In the genomic region with DNA sequence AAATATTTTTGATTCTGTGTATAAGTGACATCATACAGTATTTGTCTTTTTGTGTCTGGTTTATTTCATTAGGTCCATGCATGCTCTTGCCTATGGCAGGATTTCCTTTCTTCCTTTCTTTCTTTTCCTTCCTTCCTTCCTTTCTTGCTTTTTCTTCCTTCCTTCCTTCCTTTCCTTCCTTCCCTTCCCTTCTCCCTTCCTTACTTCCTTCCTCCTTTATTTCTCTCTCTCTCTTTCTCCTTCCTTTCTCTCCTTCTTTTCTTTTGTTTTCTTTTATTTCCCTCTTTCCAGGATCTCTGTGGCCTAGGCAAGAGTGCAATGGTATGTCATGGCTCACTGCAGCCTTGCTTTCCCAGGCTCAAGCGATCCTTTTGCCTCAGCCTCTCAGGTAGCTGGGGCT, we compare ENCODE assay signal across 21 cellular contexts. TPM values are rescaled to one million over a fixed set of nuclear protein-coding genes. Genes with fewer than 3 reads are reported as not detected.
DNase-seq lines count a peak whose midpoint lies in the region; ATAC-seq, FAIRE-seq and TF ChIP-seq lines count a peak whose summit lies in the region.
"Had no signal": no experiment of that assay in that cellular context is flagged by ENCODE, and none has a peak within 500 bp of the region (broad histone marks: within the 10 kb centered on the region; RNA-seq: fewer than 3 reads in every experiment).

No MANE protein-coding gene starts in this region.

- ATAC-seq in GM23338 (no peak), K562 (no peak), gastroesophageal sphincter (no peak)
- ATAC-seq: HCT116 had no signal

- TF ChIP-seq POLR2A in K562 (conservative IDR thresholded peaks at IDR 0.05) (no peak), gastroesophageal sphincter (IDR thresholded peaks at IDR 0.05) (no peak)

- no peak overlapping the region for H3K4me3 ChIP-seq in GM23338
- no peak overlapping the region for H3K4me3 ChIP-seq in HUES48 (ENCODE audit: low read depth, low read length)
- no peak overlapping the region for H3K4me3 ChIP-seq in K562
- H3K4me3 ChIP-seq in iPS-20b (ENCODE audit: low read length) = no peak overlapping the region
- no peak overlapping the region for H3K4me3 ChIP-seq in gastroesophageal sphincter
- H3K4me3 ChIP-seq: BLaER1 had no signal

- no peaks in the 10 kb centered on the region for H3K9me2 ChIP-seq in GM23338 (ENCODE audit: insufficient read depth)

- no TSS peak for BruUV-seq in K562 (replicated peaks; lab: Mats Ljungman, UMichigan)

- no peaks in the 10 kb centered on the region for H3K79me2 ChIP-seq in GM23338 (replicated peaks; ENCODE audit: insufficient read depth)
- no peaks in the 10 kb centered on the region for H3K79me2 ChIP-seq in K562 (ENCODE audit: control insufficient read depth, insufficient read depth, low read length)

- peaks cover 9% of the 10 kb centered on the region for H3K4me1 Mint-ChIP-seq in GM23338

- no peaks in the 10 kb centered on the region for H3K27me3 Mint-ChIP-seq in GM23338 (ENCODE audit: insufficient read depth, low read depth, poor library complexity)

- H4K20me1 ChIP-seq in GM23338 (replicated peaks; ENCODE audit: insufficient read depth) (no peaks in the 10 kb centered on the region), K562 (replicated peaks; ENCODE audit: control insufficient read depth, insufficient read depth, low read length) (no peaks in the 10 kb centered on the region)
- H4K20me1 ChIP-seq: BLaER1 had no signal

- H3K36me3 Mint-ChIP-seq in GM23338 (ENCODE audit: low read depth) = no peaks in the 10 kb centered on the region
- H3K36me3 Mint-ChIP-seq: CD14-positive monocyte; CD4-positive, alpha-beta memory T cell; IgD-negative memory B cell had no signal

- TF ChIP-seq CTCF in GM23338 (conservative IDR thresholded peaks at IDR 0.05; ENCODE audit: low read depth in 2 of 2) = no peak
- no peak for TF ChIP-seq CTCF in K562 (IDR thresholded peaks at IDR 0.05 in 2 of 3, conservative IDR thresholded peaks at IDR 0.05 in 1 of 3; ENCODE audit: insufficient read depth in 2 of 3, low read depth in 1 of 3, low read length in 3 of 3)
- no peak for TF ChIP-seq CTCF in gastroesophageal sphincter (IDR thresholded peaks at IDR 0.05)

- H3K9ac ChIP-seq in HUES48 (ENCODE audit: low read depth, low read length) (no peak overlapping the region; the same call in 1 of the 2 replicates), K562 (ENCODE audit: insufficient read depth in 1 of 2, low read depth in 2 of 2, low read length in 2 of 2) (no peak overlapping the region), iPS-20b (ENCODE audit: low read depth, low read length) (peak overlapping the region; percentile 70; the same call in 1 of the 2 replicates)
- H3K9ac ChIP-seq: BLaER1 had no signal

- H3K4me3 Mint-ChIP-seq in GM23338 = no peak overlapping the region
- H3K4me3 Mint-ChIP-seq: CD14-positive monocyte, IgD-negative memory B cell had no signal

- H3K27me3 ChIP-seq in GM23338 (ENCODE audit: insufficient read depth) (no peaks in the 10 kb centered on the region), HUES48 (ENCODE audit: control insufficient read depth, insufficient read depth, low read length) (no peaks in the 10 kb centered on the region), K562 (ENCODE audit: control insufficient read depth in 2 of 2, insufficient read depth in 2 of 2, low read length in 2 of 2) (peaks cover 22 to 23% of the 10 kb centered on the region in 2 experiments; a peak in 4 of 5 replicates), iPS-20b (ENCODE audit: insufficient read depth, low read length) (no peaks in the 10 kb centered on the region), gastroesophageal sphincter (no peaks in the 10 kb centered on the region)
- H3K27me3 ChIP-seq: BLaER1 had no signal

- TF ChIP-seq EP300 in K562 (IDR thresholded peaks at IDR 0.05; ENCODE audit: low read length) (no peak), gastroesophageal sphincter (IDR thresholded peaks at IDR 0.05) (no peak)

- POLR2A ChIA-PET in K562 (lab: Yijun Ruan, JAX) = interaction anchor here (0.7 to 4.5 kb wide), 6 partner anchors 11 to 42 kb away, joined by 3 to 24 read pairs (median 5); a partner anchor contains a TSS

- no peak overlapping the region for H3K27ac Mint-ChIP-seq in GM23338
- H3K27ac Mint-ChIP-seq: CD4-positive, alpha-beta memory T cell had no signal

- H3F3A ChIP-seq in GM23338 (replicated peaks; ENCODE audit: low read depth) = no peaks in the 10 kb centered on the region

- in situ Hi-C loops in K562 (cut with MboI) = no loop called here

- no peak for FAIRE-seq in K562 (lab: Jason Lieb, UNC)
- FAIRE-seq in RCC 7860 (lab: Jason Lieb, UNC) = no peak
- FAIRE-seq: GM12892, GM18507, H54 had no signal

- no peak for DNase-seq in GM23338 (ENCODE audit: low spot score)
- DNase-seq in K562 (ENCODE audit: extremely low read depth in 1 of 4, low spot score in 3 of 4) = no peak
- no peak for DNase-seq in activated CD4-positive, CD25-positive, alpha-beta regulatory T cell (lab: John Stamatoyannopoulos, UW)
- DNase-seq in cerebellum (ENCODE audit: low spot score) = no peak
- DNase-seq in RCC 7860 (ENCODE audit: low spot score) = no peak
- DNase-seq: 8988T; CD4-positive, alpha-beta memory T cell; DMS153; DMS79; GDM1; KG1 had no signal

- intact Hi-C loops in K562 (cut with micrococcal nuclease) = no loop called here

- CTCF ChIA-PET in K562 (lab: Yijun Ruan, JAX; ENCODE audit: low intra/inter-chr PET ratio) = no interaction called here

- H3K9me3 Mint-ChIP-seq in GM23338 = no peaks in the 10 kb centered on the region
- H3K9me3 Mint-ChIP-seq: IgD-negative memory B cell had no signal

- H2AFZ ChIP-seq in GM23338 (peak overlapping the region; percentile 38; the same call in 1 of the 2 replicates), K562 (ENCODE audit: low read depth, low read length) (no peak overlapping the region)

- no peak overlapping the region for H3K4me2 ChIP-seq in GM23338
- no peak overlapping the region for H3K4me2 ChIP-seq in K562 (ENCODE audit: insufficient read depth, low read length)
- H3K4me2 ChIP-seq: BLaER1 had no signal

- no peak for TF ChIP-seq RAD21 in K562 (CRISPR knock-in tag; conservative IDR thresholded peaks at IDR 0.05 in 1 of 2, IDR thresholded peaks at IDR 0.05 in 1 of 2)

- no peaks in the 10 kb centered on the region for H3K9me1 ChIP-seq in K562 (ENCODE audit: control insufficient read depth, insufficient read depth, low read length)

- no peak overlapping the region for H3K27ac ChIP-seq in GM23338 (ENCODE audit: low read depth)
- H3K27ac ChIP-seq in HUES48 (ENCODE audit: low read depth, low read length) = peak overlapping the region; percentile 85
- no peak overlapping the region for H3K27ac ChIP-seq in K562 (ENCODE audit: extremely low read depth, low read depth, low read length)
- no peak overlapping the region for H3K27ac ChIP-seq in iPS-20b (ENCODE audit: low read length)
- H3K27ac ChIP-seq in gastroesophageal sphincter = no peak overlapping the region
- H3K27ac ChIP-seq: BLaER1 had no signal

- H3K36me3 ChIP-seq in GM23338 (ENCODE audit: insufficient read depth) (no peaks in the 10 kb centered on the region), HUES48 (ENCODE audit: control insufficient read depth, insufficient read depth, low read length) (no peaks in the 10 kb centered on the region), K562 (ENCODE audit: control insufficient read depth, insufficient read depth, low read length) (no peaks in the 10 kb centered on the region), iPS-20b (ENCODE audit: insufficient read depth, low read depth, low read length) (no peaks in the 10 kb centered on the region), gastroesophageal sphincter (no peaks in the 10 kb centered on the region)
- H3K36me3 ChIP-seq: BLaER1 had no signal

- WGBS in K562 (ENCODE audit: insufficient coverage, low coverage, missing lambda C conversion rate) = 0% methylated on average over 1 of the region's 1 CpG
- WGBS in gastroesophageal sphincter (ENCODE audit: low coverage in 1 of 2), 2 donors = 67 to 83% methylated on average over 1 of the region's 1 CpG

- H3K4me1 ChIP-seq in GM23338 (ENCODE audit: insufficient read depth) = peaks cover 11% of the 10 kb centered on the region; the same call in 1 of the 2 replicates
- peaks cover 4% of the 10 kb centered on the region; the same call in 1 of the 2 replicates for H3K4me1 ChIP-seq in HUES48 (ENCODE audit: control insufficient read depth, insufficient read depth, low read length)
- H3K4me1 ChIP-seq in K562 (replicated peaks in 1 of 2; ENCODE audit: control insufficient read depth in 2 of 2, insufficient read depth in 2 of 2, low read length in 2 of 2) = peaks cover 0 to 12% of the 10 kb centered on the region in 2 experiments; a peak in 2 of 5 replicates
- H3K4me1 ChIP-seq in iPS-20b (ENCODE audit: insufficient read depth, low read length) = peaks cover 12% of the 10 kb centered on the region
- H3K4me1 ChIP-seq in gastroesophageal sphincter = no peaks in the 10 kb centered on the region
- H3K4me1 ChIP-seq: BLaER1 had no signal

- H3K9me3 ChIP-seq in HUES48 (ENCODE audit: control insufficient read depth, insufficient read depth, low read length) (no peaks in the 10 kb centered on the region; the same call in 1 of the 2 replicates), K562 (replicated peaks; ENCODE audit: control insufficient read depth, insufficient read depth, low read depth, low read length) (no peaks in the 10 kb centered on the region), iPS-20b (ENCODE audit: insufficient read depth, low read depth, low read length) (no peaks in the 10 kb centered on the region), gastroesophageal sphincter (peaks cover 0 to 2% (median 0%) of the 10 kb centered on the region in 3 donors)

RNA-seq across cellular contexts. Expression of a gene that starts 31.4 kb away (rescaled TPM):
- 179 and 180 TPM in 2 replicates for total RNA-seq in GM23338 (2014; rRNA removed; shearing (Covaris generic))
- polyA plus RNA-seq in GM23338 (2016; fragmentation: Nextera tagmentation; extraction: Ambion mirVana) = 113 and 136 TPM in 2 replicates
- 110 and 296 TPM in 2 replicates for total RNA-seq in K562 (2011; cell fraction: chromatin; rRNA removed; ENCODE audit: low replicate concordance)
- 143 and 167 TPM in 2 replicates for total RNA-seq in K562 (2011; cell fraction: nucleolus; rRNA removed)
- total RNA-seq in K562 (2011; cell fraction: nucleoplasm; rRNA removed) = 289 and 411 TPM in 2 replicates
- total RNA-seq in K562 (2014; rRNA removed) = 171 and 210 TPM in 2 replicates
- 261 and 289 TPM in 2 replicates for total RNA-seq in K562 (2014; rRNA removed; fragmentation: Illumina TruSeq; extraction: Trizol)
- 252 and 263 TPM in 2 replicates for total RNA-seq in K562 (2015; rRNA removed; fragmentation: Illumina TruSeq; extraction: Trizol)
- total RNA-seq in K562 (2021) = 166 and 170 TPM in 2 replicates
- polyA plus RNA-seq in K562 (2011; rRNA removed) = 167 and 193 TPM in 2 replicates
- polyA plus RNA-seq in K562 (2011; cell fraction: cytosol; rRNA removed) = 48.3 and 113 TPM in 2 replicates
- 43.6 and 64.9 TPM in 2 replicates for polyA plus RNA-seq in K562 (2011; cell fraction: nucleus; rRNA removed)
- polyA plus RNA-seq in K562 (2012) = 185 and 229 TPM in 2 replicates
- polyA plus RNA-seq in K562 (2014; fragmentation: Illumina TruSeq; extraction: Trizol) = 211 and 265 TPM in 2 replicates
- 100 to 1,000 TPM; 215 to 286 TPM for polyA plus RNA-seq in K562 (2014; fragmentation: Nextera tagmentation; extraction: Ambion mirVana)
- 173 and 177 TPM in 2 replicates for polyA plus RNA-seq in K562 (2014; rRNA removed)
- 359 and 418 TPM in 2 replicates for polyA minus RNA-seq in K562 (2011; rRNA and poly(A)+ RNA removed)
- polyA minus RNA-seq in K562 (2011; cell fraction: cytosol; rRNA and poly(A)+ RNA removed) = 111 and 121 TPM in 2 replicates
- 25.2 and 55.2 TPM in 2 replicates for polyA minus RNA-seq in K562 (2011; cell fraction: nucleus; rRNA and poly(A)+ RNA removed)
- 44.6 TPM for total RNA-seq in cerebellum
- 100 to 1,000 TPM; 146 to 274 (median 235) TPM for total RNA-seq in gastroesophageal sphincter

RNA-seq across cellular contexts. Expression of a gene that starts 35.7 kb away (rescaled TPM):
- 0.12 TPM in 1 of 2 replicates, not detected in the other for total RNA-seq in GM23338 (2014; rRNA removed; shearing (Covaris generic))
- polyA plus RNA-seq in GM23338 (2016; fragmentation: Nextera tagmentation; extraction: Ambion mirVana) = 0.10 TPM in 1 of 2 replicates, not detected in the other
- total RNA-seq in K562 (2011; cell fraction: chromatin; rRNA removed; ENCODE audit: low replicate concordance) = 0.12 and 0.33 TPM in 2 replicates
- under 0.01 and 0.13 TPM in 2 replicates for total RNA-seq in K562 (2011; cell fraction: nucleolus; rRNA removed)
- total RNA-seq in K562 (2011; cell fraction: nucleoplasm; rRNA removed) = 0.15 TPM in 2 replicates
- total RNA-seq in K562 (2014; rRNA removed) = not detected in 2 replicates
- total RNA-seq in K562 (2014; rRNA removed; fragmentation: Illumina TruSeq; extraction: Trizol) = 0.04 and 0.16 TPM in 2 replicates
- total RNA-seq in K562 (2015; rRNA removed; fragmentation: Illumina TruSeq; extraction: Trizol) = 0.04 and 0.07 TPM in 2 replicates
- total RNA-seq in K562 (2021) = 0.25 TPM in 1 of 2 replicates, not detected in the other
- 0.04 TPM in 1 of 2 replicates, not detected in the other for polyA plus RNA-seq in K562 (2011; rRNA removed)
- under 0.01 TPM in 1 of 2 replicates, not detected in the other for polyA plus RNA-seq in K562 (2011; cell fraction: cytosol; rRNA removed)
- polyA plus RNA-seq in K562 (2011; cell fraction: nucleus; rRNA removed) = 0.06 TPM in 2 replicates
- 0.04 and 0.39 TPM in 2 replicates for polyA plus RNA-seq in K562 (2012)
- not detected in 2 replicates for polyA plus RNA-seq in K562 (2014; fragmentation: Illumina TruSeq; extraction: Trizol)
- under 1 TPM; 0.01 TPM for polyA plus RNA-seq in K562 (2014; fragmentation: Nextera tagmentation; extraction: Ambion mirVana)
- polyA plus RNA-seq in K562 (2014; rRNA removed) = 0.41 TPM in 1 of 2 replicates, not detected in the other
- not detected in 2 replicates for polyA minus RNA-seq in K562 (2011; rRNA and poly(A)+ RNA removed)
- not detected in 2 replicates for polyA minus RNA-seq in K562 (2011; cell fraction: cytosol; rRNA and poly(A)+ RNA removed)
- polyA minus RNA-seq in K562 (2011; cell fraction: nucleus; rRNA and poly(A)+ RNA removed) = not detected in 2 replicates
- 1.9 TPM for total RNA-seq in cerebellum
- 1 to 10 TPM in 3 of 4 donors, under 1 TPM in 1; 0.25 to 1.5 (median 1.3) TPM for total RNA-seq in gastroesophageal sphincter
